9 cellular contexts compared by ENCODE assay signal in genomic region chr3:153621988-153622387, GRCh38.
DNase-seq lines count a peak whose midpoint lies in the region; ATAC-seq and TF ChIP-seq lines count a peak whose summit lies in the region.
"Had no signal": no experiment of that assay in that cellular context is flagged by ENCODE, and none has a peak within 500 bp of the region (broad histone marks: within the 10 kb centered on the region; RNA-seq: fewer than 3 reads in every experiment).

No MANE protein-coding gene starts in this region.

- ATAC-seq in HG03095 (IDR thresholded peaks at IDR 0.05; ENCODE audit: unreplicated experiment): peak; percentile 97
- peak; percentile 70 for ATAC-seq in activated CD8-positive, alpha-beta T cell treated with anti-CD3 and anti-CD28 coated beads for 36 hours
- ATAC-seq: left ventricle myocardium superior had no signal

- peak overlapping the region; percentile 15 for H3K4me3 Mint-ChIP-seq in activated CD8-positive, alpha-beta T cell treated with anti-CD3 and anti-CD28 coated beads for 36 hours

- peak; percentile 61 for DNase-seq in CD1c-positive myeloid dendritic cell (ENCODE audit: extremely low spot score)
- peak; percentile 17 for DNase-seq in GM19240 (ENCODE audit: insufficient read length, low spot score)
- DNase-seq in activated CD8-positive, alpha-beta T cell treated with anti-CD3 and anti-CD28 coated beads for 36 hours: peak; percentile 35
- DNase-seq in GM03348 (ENCODE audit: low spot score): no peak
- DNase-seq in stimulated activated naive CD4-positive, alpha-beta T cell treated with Interleukin-2 at 50 U/mL for 16 hours (lab: John Stamatoyannopoulos, UW): no peak
- no peak for DNase-seq in GM19238 (ENCODE audit: insufficient read length, low spot score)
- DNase-seq in NCI-H1048 (lab: John Stamatoyannopoulos, UW): no peak
- DNase-seq: left ventricle myocardium superior had no signal

- peaks cover 15% of the 10 kb centered on the region for H3K9me3 Mint-ChIP-seq in activated CD8-positive, alpha-beta T cell treated with anti-CD3 and anti-CD28 coated beads for 36 hours

- peaks cover 17% of the 10 kb centered on the region for H3K36me3 Mint-ChIP-seq in activated CD8-positive, alpha-beta T cell treated with anti-CD3 and anti-CD28 coated beads for 36 hours (ENCODE audit: low read depth)

- CTCF ChIA-PET in activated CD8-positive, alpha-beta T cell treated with anti-CD3 and anti-CD28 coated beads for 36 hours (lab: Charles Lee): interaction anchor here (1.0 to 1.6 kb wide), 5 partner anchors 8 to 144 kb away, joined by 3 read pairs; no protein-coding TSS in a partner anchor

- TF ChIP-seq CTCF in activated CD8-positive, alpha-beta T cell treated with anti-CD3 and anti-CD28 coated beads for 36 hours (IDR thresholded peaks at IDR 0.05): no peak

- peaks cover 52% of the 10 kb centered on the region for H3K4me1 Mint-ChIP-seq in activated CD8-positive, alpha-beta T cell treated with anti-CD3 and anti-CD28 coated beads for 36 hours (ENCODE audit: low read depth)

- H3K27me3 Mint-ChIP-seq in activated CD8-positive, alpha-beta T cell treated with anti-CD3 and anti-CD28 coated beads for 36 hours: no peaks in the 10 kb centered on the region

- intact Hi-C loops in activated CD8-positive, alpha-beta T cell treated with anti-CD3 and anti-CD28 coated beads for 36 hours (cut with micrococcal nuclease): loop anchor here (10.0 kb wide), 2 partner anchors 337 to 457 kb away; partner anchors contain the start of gene RAP2B

- H3K27ac Mint-ChIP-seq in activated CD8-positive, alpha-beta T cell treated with anti-CD3 and anti-CD28 coated beads for 36 hours: peak overlapping the region; percentile 70

- POLR2A ChIA-PET in activated CD8-positive, alpha-beta T cell treated with anti-CD3 and anti-CD28 coated beads for 36 hours (lab: Charles Lee): interaction anchor here (0.9 kb wide), 1 partner anchor 340 kb away, joined by 3 read pairs; no protein-coding TSS in a partner anchor

Comparison
In these comparisons a context has a peak if more than half of its experiments do, and no peak if none do; other contexts are left out.
1. DNase-seq: peak in CD1c-positive myeloid dendritic cell (single experiment), GM19240 (single experiment) and activated CD8-positive, alpha-beta T cell treated with anti-CD3 and anti-CD28 coated beads for 36 hours (single experiment); none in GM03348 (single experiment), stimulated activated naive CD4-positive, alpha-beta T cell treated with Interleukin-2 at 50 U/mL for 16 hours (single experiment), GM19238 (single experiment) and NCI-H1048 (single experiment).